14 cellular contexts compared by ENCODE assay signal in genomic region chr18:63440219-63440618, GRCh38. TPM values are rescaled to one million over a fixed set of nuclear protein-coding genes. Genes with fewer than 3 reads are reported as not detected.
DNase-seq lines count a peak whose midpoint lies in the region; ATAC-seq and TF ChIP-seq lines count a peak whose summit lies in the region.
"Had no signal": no experiment of that assay in that cellular context is flagged by ENCODE, and none has a peak within 500 bp of the region (broad histone marks: within the 10 kb centered on the region; RNA-seq: fewer than 3 reads in every experiment).

No MANE protein-coding gene starts in this region.

- TF ChIP-seq CTCF in gastroesophageal sphincter (IDR thresholded peaks at IDR 0.05) (no peak), endodermal cell (conservative IDR thresholded peaks at IDR 0.05) (no peak), WERI-Rb-1 (IDR thresholded peaks at IDR 0.05; ENCODE audit: low read depth, low read length) (no peak), H9 (conservative IDR thresholded peaks at IDR 0.05) (no peak)

- H3K18ac ChIP-seq in H9 (ENCODE audit: insufficient read length, low read depth, low read length): no peak overlapping the region

- no peak overlapping the region for H2BK20ac ChIP-seq in H9 (ENCODE audit: low read depth, low read length, poor library complexity, severe bottlenecking)

- H2BK120ac ChIP-seq in H9 (ENCODE audit: low read depth, low read length, poor library complexity, severe bottlenecking): no peak overlapping the region

- no peak overlapping the region for H2AFZ ChIP-seq in H9 (ENCODE audit: low read length)

- H3K9ac ChIP-seq in endodermal cell (ENCODE audit: extremely low read depth, low read length, poor library complexity, severe bottlenecking) (no peak overlapping the region), H9 (ENCODE audit: extremely low read depth, insufficient read length, low read length) (no peak overlapping the region)
- H3K9ac ChIP-seq: KMS-11 had no signal

- H3K14ac ChIP-seq in H9 (ENCODE audit: insufficient read depth, low read length): no peak overlapping the region

- H3T11ph ChIP-seq in H9 (ENCODE audit: low read length): no peak overlapping the region

- H4K5ac ChIP-seq in H9 (ENCODE audit: insufficient read length, low read depth, low read length): no peak overlapping the region

- H3K4me3 Mint-ChIP-seq in endodermal cell: no peak overlapping the region
- no peak overlapping the region for H3K4me3 Mint-ChIP-seq in H9
- H3K4me3 Mint-ChIP-seq: activated CD4-positive, alpha-beta memory T cell treated with anti-CD3 and anti-CD28 coated beads, Interleukin-2, amount 10 ng/mL, durations not matched to agents 7 days and 5 days; central memory CD8-positive, alpha-beta T cell; T-helper 17 cell had no signal

- H3K9me3 ChIP-seq in gastroesophageal sphincter (no peaks in the 10 kb centered on the region), endodermal cell (ENCODE audit: control insufficient read depth, low read length) (no peaks in the 10 kb centered on the region), WERI-Rb-1 (ENCODE audit: severe bottlenecking) (no peaks in the 10 kb centered on the region), H9 (ENCODE audit: control insufficient read depth, low read depth, low read length) (no peaks in the 10 kb centered on the region)
- H3K9me3 ChIP-seq: stomach had no signal

- H2BK5ac ChIP-seq in H9 (ENCODE audit: insufficient read length, low read length): no peak overlapping the region

- H2AK5ac ChIP-seq in H9 (ENCODE audit: insufficient read length, low read length): no peak overlapping the region

- DNase-seq in GM04504 (ENCODE audit: low read depth) (peak; percentile 46), RPMI7951 (ENCODE audit: low read depth) (peak; percentile 56), skeletal muscle cell (ENCODE audit: low read depth) (peak; percentile 39), endodermal cell (no peak), WERI-Rb-1 (no peak), H9 (no peak)
- DNase-seq: activated CD4-positive, alpha-beta memory T cell treated with anti-CD3 and anti-CD28 coated beads, Interleukin-2, amount 10 ng/mL, durations not matched to agents 7 days and 5 days; activated naive CD4-positive, alpha-beta T cell; stomach; T-helper 17 cell had no signal

- ATAC-seq in gastroesophageal sphincter: peak; percentile 62

- H3K9me3 Mint-ChIP-seq in endodermal cell (no peaks in the 10 kb centered on the region), H9 (no peaks in the 10 kb centered on the region)
- H3K9me3 Mint-ChIP-seq: activated CD4-positive, alpha-beta memory T cell treated with anti-CD3 and anti-CD28 coated beads, Interleukin-2, amount 10 ng/mL, durations not matched to agents 7 days and 5 days; central memory CD8-positive, alpha-beta T cell had no signal

- H3K4me1 Mint-ChIP-seq in endodermal cell (no peaks in the 10 kb centered on the region), H9 (no peaks in the 10 kb centered on the region)

- H2BK12ac ChIP-seq in H9 (ENCODE audit: insufficient read length, low read depth, low read length): no peak overlapping the region

- H3K4me3 ChIP-seq in gastroesophageal sphincter: no peak overlapping the region
- H3K4me3 ChIP-seq in skeletal muscle cell (ENCODE audit: low read depth, low read length): no peak overlapping the region
- H3K4me3 ChIP-seq in endodermal cell (ENCODE audit: low read length): no peak overlapping the region
- H3K4me3 ChIP-seq in WERI-Rb-1 (ENCODE audit: low read depth, low read length): no peak overlapping the region
- H3K4me3 ChIP-seq: stomach had no signal

- H3K79me1 ChIP-seq in H9 (ENCODE audit: insufficient read depth, low read depth, low read length, poor library complexity, severe bottlenecking): no peaks in the 10 kb centered on the region

- no peak overlapping the region for H4K91ac ChIP-seq in H9 (ENCODE audit: insufficient read length, low read depth, low read length)

- no peak overlapping the region for H3K23ac ChIP-seq in H9 (ENCODE audit: insufficient read length, low read depth, low read length)

- no peaks in the 10 kb centered on the region for H3K36me3 Mint-ChIP-seq in endodermal cell (ENCODE audit: low read depth)
- H3K36me3 Mint-ChIP-seq in H9 (ENCODE audit: insufficient read depth in 1 of 3, low read depth in 3 of 3): no peaks in the 10 kb centered on the region

- WGBS in gastroesophageal sphincter (ENCODE audit: low coverage in 1 of 2), 2 donors: 0% methylated on average over 1 of the region's 1 CpG; no CpG with 5 or more reads in 1 of the 2 donors
- WGBS in endodermal cell (ENCODE audit: insufficient coverage in 1 of 2, insufficient read length in 1 of 2), 2 experiments: 82% methylated on average over 1 of the region's 1 CpG; no CpG with 5 or more reads in 1 of the 2 experiments
- WGBS in H9 (ENCODE audit: extremely low coverage, insufficient read length, low lambda C conversion rate): no CpG with 5 or more reads among the region's 1 CpG

- no peaks in the 10 kb centered on the region for H3K79me2 ChIP-seq in H9 (ENCODE audit: insufficient read depth, low read length)

- no peak overlapping the region for H3K27ac ChIP-seq in gastroesophageal sphincter
- H3K27ac ChIP-seq in endodermal cell (ENCODE audit: low read depth, low read length): no peak overlapping the region
- H3K27ac ChIP-seq in WERI-Rb-1: no peak overlapping the region
- no peak overlapping the region for H3K27ac ChIP-seq in H9 (ENCODE audit: insufficient read length, low read depth, low read length)
- H3K27ac ChIP-seq: KMS-11, stomach had no signal

- no peak overlapping the region for H3K4ac ChIP-seq in H9 (ENCODE audit: low read depth, low read length)

- H3K27me3 ChIP-seq in gastroesophageal sphincter (no peaks in the 10 kb centered on the region), endodermal cell (ENCODE audit: control insufficient read depth, insufficient read depth, low read length, poor library complexity, severe bottlenecking) (no peaks in the 10 kb centered on the region), WERI-Rb-1 (ENCODE audit: insufficient read depth, low read depth, severe bottlenecking) (no peaks in the 10 kb centered on the region), H9 (ENCODE audit: insufficient read depth, low read length) (no peaks in the 10 kb centered on the region)
- H3K27me3 ChIP-seq: stomach had no signal

- H4K20me1 ChIP-seq in H9 (ENCODE audit: control insufficient read depth, insufficient read depth, insufficient read length): no peaks in the 10 kb centered on the region

- H3K27ac Mint-ChIP-seq in endodermal cell (no peak overlapping the region), H9 (no peak overlapping the region)
- H3K27ac Mint-ChIP-seq: activated CD4-positive, alpha-beta memory T cell treated with anti-CD3 and anti-CD28 coated beads, Interleukin-2, amount 10 ng/mL, durations not matched to agents 7 days and 5 days; T-helper 17 cell had no signal

- H3K56ac ChIP-seq in H9 (ENCODE audit: insufficient read length, low read depth, low read length): no peak overlapping the region

- peaks cover 0 to 4% (median 0%) of the 10 kb centered on the region in 3 donors for H3K4me1 ChIP-seq in gastroesophageal sphincter
- H3K4me1 ChIP-seq in endodermal cell (ENCODE audit: control insufficient read depth, insufficient read depth, low read length): no peaks in the 10 kb centered on the region
- no peaks in the 10 kb centered on the region for H3K4me1 ChIP-seq in H9 (ENCODE audit: insufficient read depth, low read length)

- H4K8ac ChIP-seq in H9 (replicated peaks; ENCODE audit: insufficient read length, low read depth, low read length): no peak overlapping the region

- no peak for TF ChIP-seq POLR2A in gastroesophageal sphincter (IDR thresholded peaks at IDR 0.05)

- H3K36me3 ChIP-seq in gastroesophageal sphincter: no peaks in the 10 kb centered on the region
- H3K36me3 ChIP-seq in endodermal cell (ENCODE audit: control insufficient read depth, insufficient read depth, low read length): no peaks in the 10 kb centered on the region
- H3K36me3 ChIP-seq in WERI-Rb-1: no peaks in the 10 kb centered on the region
- H3K36me3 ChIP-seq: stomach had no signal

- no peaks in the 10 kb centered on the region for H3K23me2 ChIP-seq in H9 (ENCODE audit: insufficient read length, low read depth, low read length, poor library complexity, severe bottlenecking)

- H3K27me3 Mint-ChIP-seq in endodermal cell (ENCODE audit: insufficient read depth) (no peaks in the 10 kb centered on the region), H9 (ENCODE audit: low read depth) (no peaks in the 10 kb centered on the region)

- no peak overlapping the region for H2BK15ac ChIP-seq in H9 (ENCODE audit: low read depth, low read length)

- TF ChIP-seq EP300 in gastroesophageal sphincter (IDR thresholded peaks at IDR 0.05): no peak

- no peak overlapping the region for H3K4me2 ChIP-seq in H9 (ENCODE audit: insufficient read depth, insufficient read length, low read length)
- H3K4me2 ChIP-seq: KMS-11 had no signal

RNA-seq across cellular contexts. Expression of gene VPS4B, which starts 17.9 kb away (rescaled TPM):
- total RNA-seq in RPMI7951 (2014; rRNA removed; shearing (Covaris generic)): 40.8 and 41.3 TPM in 2 replicates
- total RNA-seq in gastroesophageal sphincter (10 to 100 TPM; 32.3 to 48.0 (median 33.0) TPM), endodermal cell (10 to 100 TPM; 44.7 to 46.1 TPM), H9 (2021) (54.4 and 60.2 TPM in 2 replicates)
- 23.7 TPM for polyA plus RNA-seq in endodermal cell (2013, experiment 1 of 2)
- polyA plus RNA-seq in endodermal cell (2013, experiment 2 of 2): 22.8 TPM

RNA-seq across cellular contexts. Expression of gene SERPINB5, which starts 36.5 kb away (rescaled TPM):
- total RNA-seq in RPMI7951 (2014; rRNA removed; shearing (Covaris generic)): not detected in 2 replicates
- total RNA-seq in gastroesophageal sphincter (10 to 100 TPM in 1 of 4 donors, 1 to 10 TPM in 1, under 1 TPM in 1, not detected in 1; 0.13 to 11.5 (median 1.1) TPM), endodermal cell (1 to 10 TPM in 1 of 2 donors, not detected in 1; 3.3 TPM), H9 (2021) (0.20 TPM in 1 of 2 replicates, not detected in the other)
- not detected for polyA plus RNA-seq in endodermal cell (2013, experiment 1 of 2)
- not detected for polyA plus RNA-seq in endodermal cell (2013, experiment 2 of 2)
- total RNA-seq: activated CD4-positive, alpha-beta memory T cell treated with anti-CD3 and anti-CD28 coated beads, Interleukin-2, amount 10 ng/mL, durations not matched to agents 7 days and 5 days; OCI-LY7; T-helper 17 cell had no signal

Comparison
In these comparisons a context has a peak if more than half of its experiments do, and no peak if none do; other contexts are left out.
1. DNase-seq: peak in GM04504 (single experiment), RPMI7951 (single experiment) and skeletal muscle cell (single experiment); none in endodermal cell (single experiment), WERI-Rb-1 (single experiment) and H9 (single experiment).